15 cellular contexts compared by ENCODE assay signal in the genomic region with DNA sequence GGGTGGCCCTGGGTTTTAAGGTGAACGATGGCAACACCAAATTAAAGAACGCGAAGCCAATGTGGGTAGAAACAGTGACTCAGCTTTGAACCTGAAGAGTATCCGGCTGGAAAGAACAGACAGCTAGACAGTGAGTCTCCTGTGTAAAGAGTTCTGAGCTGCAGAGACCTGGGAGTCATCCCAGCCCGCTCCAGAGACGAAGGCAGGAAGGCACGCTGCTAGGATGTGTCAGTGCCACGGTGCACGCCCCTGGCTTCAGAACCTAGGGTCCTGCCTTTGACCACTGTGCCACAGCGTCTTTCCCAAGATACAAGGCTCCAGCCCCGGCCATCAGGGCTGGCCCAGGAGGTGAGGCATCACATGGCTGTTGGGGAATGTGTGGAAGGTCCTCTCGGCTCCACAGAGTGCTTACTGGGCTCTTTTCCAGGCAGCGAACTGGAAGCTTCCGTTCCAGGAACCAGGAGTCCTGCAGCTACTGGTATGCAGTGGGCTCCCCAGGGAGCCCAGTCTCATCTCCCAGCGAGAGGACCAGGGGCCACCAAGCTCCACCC. TPM values are rescaled to one million over a fixed set of nuclear protein-coding genes. Genes with fewer than 3 reads are reported as not detected.
DNase-seq lines count a peak whose midpoint lies in the region; ATAC-seq and TF ChIP-seq lines count a peak whose summit lies in the region.
"Had no signal": no experiment of that assay in that cellular context is flagged by ENCODE, and none has a peak within 500 bp of the region (broad histone marks: within the 10 kb centered on the region; RNA-seq: fewer than 3 reads in every experiment).

No MANE protein-coding gene starts in this region.

- no peak for TF ChIP-seq CTCF in choroid plexus epithelial cell (conservative IDR thresholded peaks at IDR 0.05; ENCODE audit: low read depth, low read length)

- intact Hi-C loops in posterior vena cava (cut with DNase I): no loop called here

- ATAC-seq in HG03460 (IDR thresholded peaks at IDR 0.05; ENCODE audit: unreplicated experiment): no peak
- ATAC-seq: activated T-cell treated with anti-CD3 and anti-CD28 coated beads, Interleukin-2, amount 50 U/mL, for 4 hours; GM12878 had no signal

- DNase-seq in A172 (ENCODE audit: low spot score) (peak; percentile 90), HT1080 (ENCODE audit: low read depth) (peak; percentile 85), choroid plexus epithelial cell (ENCODE audit: low read depth) (peak; percentile 99), kidney tubule cell (ENCODE audit: low spot score) (peak; percentile 84), OCI-M1 (lab: John Stamatoyannopoulos, UW) (no peak), posterior vena cava (ENCODE audit: low spot score) (no peak), HCEC 1CT (no peak)
- DNase-seq: activated T-cell treated with anti-CD3 and anti-CD28 coated beads, Interleukin-2, amount 50 U/mL, for 4 hours; aorta; effector memory CD4-positive, alpha-beta T cell; mesendoderm; NCI-H2107 had no signal

- no peak overlapping the region for H3K4me3 ChIP-seq in choroid plexus epithelial cell (ENCODE audit: low read depth, low read length)
- H3K4me3 ChIP-seq: GM12878, ovary had no signal

RNA-seq across cellular contexts. Expression of gene LRFN4, which starts 29.9 kb away (rescaled TPM):
- total RNA-seq in A172 (2014; rRNA removed; shearing (Covaris generic)): 54.7 and 63.3 TPM in 2 replicates
- 67.7 and 77.1 TPM in 2 replicates for total RNA-seq in HT1080 (2014; rRNA removed; shearing (Covaris generic))
- polyA plus RNA-seq in HT1080 (2015; cell fraction: cytosol; rRNA removed): 54.7 and 66.3 TPM in 2 replicates
- polyA plus RNA-seq in HT1080 (2015; cell fraction: nucleus; rRNA removed): 68.7 and 78.9 TPM in 2 replicates
- 10 to 100 TPM; 15.0 to 16.9 TPM for total RNA-seq in posterior vena cava

RNA-seq across cellular contexts. Expression of gene RCE1, which starts 43.5 kb away (rescaled TPM):
- total RNA-seq in A172 (2014; rRNA removed; shearing (Covaris generic)): 26.7 and 27.2 TPM in 2 replicates
- total RNA-seq in HT1080 (2014; rRNA removed; shearing (Covaris generic)): 36.3 and 41.9 TPM in 2 replicates
- polyA plus RNA-seq in HT1080 (2015; cell fraction: cytosol; rRNA removed): 20.2 and 26.2 TPM in 2 replicates
- 22.3 and 33.4 TPM in 2 replicates for polyA plus RNA-seq in HT1080 (2015; cell fraction: nucleus; rRNA removed)
- 1 to 10 TPM; 7.9 to 9.1 TPM for total RNA-seq in posterior vena cava

Comparison
In these comparisons a context has a peak if more than half of its experiments do, and no peak if none do; other contexts are left out.
1. DNase-seq: peak in A172 (single experiment), HT1080 (single experiment), choroid plexus epithelial cell (single experiment) and kidney tubule cell (single experiment); none in OCI-M1 (single experiment), posterior vena cava (single experiment) and HCEC 1CT (single experiment).